Comparison of ENCODE assay signal across 11 cellular contexts in genomic region chr11:118046051-118046963, GRCh38. TPM values are rescaled to one million over a fixed set of nuclear protein-coding genes. Genes with fewer than 3 reads are reported as not detected.
A peak's percentile ranks its signal among the peaks of the same experiment; 100 is the strongest.
DNase-seq lines count a peak whose midpoint lies in the region; ATAC-seq, FAIRE-seq and TF ChIP-seq lines count a peak whose summit lies in the region.
"Had no signal": no experiment of that assay in that cellular context is flagged by ENCODE, and none has a peak within 500 bp of the region (broad histone marks: within the 10 kb centered on the region; RNA-seq: fewer than 3 reads in every experiment).

No MANE protein-coding gene starts in this region.

- no peak overlapping the region for H3K4me3 ChIP-seq in endodermal cell (ENCODE audit: low read length)

- TF ChIP-seq CTCF in endodermal cell (conservative IDR thresholded peaks at IDR 0.05) = no peak

- FAIRE-seq in GM19239 (lab: Jason Lieb, UNC) = peak; percentile 51
- FAIRE-seq: G401.6, small intestine had no signal

- no peak overlapping the region for H3K9ac ChIP-seq in endodermal cell (ENCODE audit: extremely low read depth, low read length, poor library complexity, severe bottlenecking)

- peak overlapping the region; percentile 87 for H3K27ac Mint-ChIP-seq in activated T-helper 17 cell treated with anti-CD3 and anti-CD28 coated beads, Interleukin-2, amount 50 U/mL, for 72 hours
- H3K27ac Mint-ChIP-seq in naive thymus-derived CD8-positive, alpha-beta T cell = peak overlapping the region; percentile 89 to 98 (median 94)
- no peak overlapping the region for H3K27ac Mint-ChIP-seq in endodermal cell

- H3K27ac ChIP-seq in endodermal cell (ENCODE audit: low read depth, low read length) = no peak overlapping the region

- 60 to 81% methylated on average over 3 to 5 of the region's 5 CpGs for WGBS in endodermal cell (ENCODE audit: insufficient coverage in 1 of 2, insufficient read length in 1 of 2), 2 experiments

- no peaks in the 10 kb centered on the region for H3K9me3 ChIP-seq in endodermal cell (ENCODE audit: control insufficient read depth, low read length)

- H3K27me3 Mint-ChIP-seq in activated T-helper 17 cell treated with anti-CD3 and anti-CD28 coated beads, Interleukin-2, amount 50 U/mL, for 72 hours = no peaks in the 10 kb centered on the region
- H3K27me3 Mint-ChIP-seq in naive thymus-derived CD8-positive, alpha-beta T cell = no peaks in the 10 kb centered on the region
- H3K27me3 Mint-ChIP-seq in endodermal cell (ENCODE audit: insufficient read depth) = peaks cover 16% of the 10 kb centered on the region

- peak overlapping the region; percentile 44 for H3K4me3 Mint-ChIP-seq in activated T-helper 17 cell treated with anti-CD3 and anti-CD28 coated beads, Interleukin-2, amount 50 U/mL, for 72 hours
- H3K4me3 Mint-ChIP-seq in naive thymus-derived CD8-positive, alpha-beta T cell = peak overlapping the region in 8 of 10 donors; percentile 25 to 67 (median 62)
- no peak overlapping the region for H3K4me3 Mint-ChIP-seq in endodermal cell

- DNase-seq in GM19239 (ENCODE audit: insufficient read length, low spot score) = no peak
- DNase-seq in OCI-M1 (lab: John Stamatoyannopoulos, UW) = peak; percentile 35
- peak in 8 of 10 donors; percentile 23 to 79 (median 58) for DNase-seq in naive thymus-derived CD8-positive, alpha-beta T cell
- DNase-seq in endodermal cell = no peak
- DNase-seq in DMS53 treated with DMSO at 0.1 percent for 48 hours (lab: John Stamatoyannopoulos, UW; ENCODE audit: unreplicated experiment) = no peak
- DNase-seq: KBM-7, small intestine had no signal

- no peaks in the 10 kb centered on the region for H3K36me3 ChIP-seq in endodermal cell (ENCODE audit: control insufficient read depth, insufficient read depth, low read length)

- POLR2A ChIA-PET in naive thymus-derived CD8-positive, alpha-beta T cell (lab: Charles Lee) = interaction anchor here (0.5 to 17.5 kb wide), 7 partner anchors 12 to 95 kb away, joined by 3 to 631 read pairs (median 8); partner anchors contain the start of gene IL10RA

- H3K36me3 Mint-ChIP-seq in activated T-helper 17 cell treated with anti-CD3 and anti-CD28 coated beads, Interleukin-2, amount 50 U/mL, for 72 hours (ENCODE audit: low read depth) = no peaks in the 10 kb centered on the region
- H3K36me3 Mint-ChIP-seq in naive thymus-derived CD8-positive, alpha-beta T cell = no peaks in the 10 kb centered on the region
- H3K36me3 Mint-ChIP-seq in endodermal cell (ENCODE audit: low read depth) = no peaks in the 10 kb centered on the region

- no peaks in the 10 kb centered on the region for H3K4me1 ChIP-seq in endodermal cell (ENCODE audit: control insufficient read depth, insufficient read depth, low read length)

- no peaks in the 10 kb centered on the region for H3K9me3 Mint-ChIP-seq in activated T-helper 17 cell treated with anti-CD3 and anti-CD28 coated beads, Interleukin-2, amount 50 U/mL, for 72 hours
- H3K9me3 Mint-ChIP-seq in naive thymus-derived CD8-positive, alpha-beta T cell = no peaks in the 10 kb centered on the region
- no peaks in the 10 kb centered on the region for H3K9me3 Mint-ChIP-seq in endodermal cell

- H3K27me3 ChIP-seq in endodermal cell (ENCODE audit: control insufficient read depth, insufficient read depth, low read length, poor library complexity, severe bottlenecking) = no peaks in the 10 kb centered on the region

- peaks cover 69% of the 10 kb centered on the region for H3K4me1 Mint-ChIP-seq in activated T-helper 17 cell treated with anti-CD3 and anti-CD28 coated beads, Interleukin-2, amount 50 U/mL, for 72 hours
- H3K4me1 Mint-ChIP-seq in naive thymus-derived CD8-positive, alpha-beta T cell = peaks cover 48 to 95% (median 88%) of the 10 kb centered on the region in 4 donors
- H3K4me1 Mint-ChIP-seq in endodermal cell = no peaks in the 10 kb centered on the region

- peak; percentile 75 for ATAC-seq in activated T-helper 17 cell treated with anti-CD3 and anti-CD28 coated beads, Interleukin-2, amount 50 U/mL, for 72 hours (replicated peaks)
- ATAC-seq in naive thymus-derived CD8-positive, alpha-beta T cell = peak; percentile 86 to 93
- no peak for ATAC-seq in HG03196 (IDR thresholded peaks at IDR 0.05; ENCODE audit: unreplicated experiment)

RNA-seq across cellular contexts. Expression of gene TMPRSS4, which starts 30.6 kb away (rescaled TPM):
- under 1 TPM in 1 of 2 donors, not detected in 1; 0.11 TPM for total RNA-seq in activated T-helper 17 cell treated with anti-CD3 and anti-CD28 coated beads, Interleukin-2, amount 50 U/mL, for 72 hours
- total RNA-seq in naive thymus-derived CD8-positive, alpha-beta T cell = not detected
- polyA plus RNA-seq in naive thymus-derived CD8-positive, alpha-beta T cell = not detected
- not detected for total RNA-seq in endodermal cell
- not detected for polyA plus RNA-seq in endodermal cell (2013, experiment 1 of 2)
- not detected for polyA plus RNA-seq in endodermal cell (2013, experiment 2 of 2)
- total RNA-seq: cerebellum had no signal

RNA-seq across cellular contexts. Expression of gene SMIM35, which starts 40.5 kb away (rescaled TPM):
- total RNA-seq in activated T-helper 17 cell treated with anti-CD3 and anti-CD28 coated beads, Interleukin-2, amount 50 U/mL, for 72 hours = not detected
- total RNA-seq in naive thymus-derived CD8-positive, alpha-beta T cell = under 1 TPM; 0.70 to 0.91 TPM
- polyA plus RNA-seq in naive thymus-derived CD8-positive, alpha-beta T cell = under 1 TPM; 0.15 to 0.68 (median 0.60) TPM
- total RNA-seq in endodermal cell = not detected
- not detected for polyA plus RNA-seq in endodermal cell (2013, experiment 1 of 2)
- polyA plus RNA-seq in endodermal cell (2013, experiment 2 of 2) = not detected
- total RNA-seq: cerebellum had no signal

Comparison
In these comparisons a context has a peak if more than half of its experiments do, and no peak if none do; other contexts are left out.
1. DNase-seq: peak in OCI-M1 (single experiment) and naive thymus-derived CD8-positive, alpha-beta T cell (8 of 10); none in GM19239 (single experiment), endodermal cell (single experiment) and DMS53 treated with DMSO at 0.1 percent for 48 hours (single experiment).